In the genomic region with DNA sequence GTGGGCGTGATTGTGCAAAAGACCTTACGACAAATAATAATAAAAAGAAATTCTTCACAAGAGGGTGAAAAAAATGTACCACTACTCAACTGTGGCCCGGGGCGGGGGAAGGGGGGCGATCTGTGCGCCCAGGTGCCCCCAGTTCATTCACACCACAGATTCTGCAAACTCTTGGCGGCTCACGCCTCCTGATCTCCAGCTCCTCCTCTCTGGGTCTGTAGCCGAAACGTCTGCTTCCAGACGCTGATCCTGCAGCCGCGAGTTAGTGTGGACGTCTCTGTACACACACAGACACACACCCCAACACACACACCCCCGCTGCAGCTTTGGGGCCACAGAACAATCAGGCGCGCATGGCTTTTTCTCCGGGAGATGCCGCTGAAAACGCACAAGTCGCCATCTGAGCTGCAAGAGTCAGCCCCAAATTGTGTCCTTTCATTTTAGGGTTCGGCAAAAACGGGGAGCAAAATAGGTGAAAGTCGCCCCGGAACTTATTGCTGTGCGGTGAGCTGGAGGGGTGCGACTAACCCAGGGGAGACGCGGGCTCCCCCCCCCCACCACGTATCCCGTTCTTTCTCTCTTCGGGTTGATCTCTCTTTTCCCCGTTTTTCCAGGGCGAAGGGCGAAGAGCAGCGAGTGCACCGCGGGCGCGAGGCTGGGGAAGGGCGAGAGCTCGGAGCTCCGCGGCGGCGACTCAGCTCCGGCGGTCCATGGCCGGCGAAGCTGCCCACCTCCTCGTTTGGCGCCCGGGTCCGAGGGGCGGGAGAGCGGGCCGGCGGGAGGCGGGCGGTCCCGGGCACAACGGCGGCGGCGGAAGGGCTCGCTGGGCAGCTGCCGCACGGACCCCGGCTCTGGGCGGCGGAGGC, we compare ENCODE assay signal across 8 cellular contexts. TPM values are rescaled to one million over a fixed set of nuclear protein-coding genes. Genes with fewer than 3 reads are reported as not detected.
DNase-seq lines count a peak whose midpoint lies in the region; ATAC-seq, FAIRE-seq and TF ChIP-seq lines count a peak whose summit lies in the region.

No MANE protein-coding gene starts in this region.

- no peak overlapping the region; the same call in 1 of the 2 replicates for H4K8ac ChIP-seq in H1 (ENCODE audit: extremely low read depth, insufficient read depth, low read length)

- no peak for TF ChIP-seq CTCF in PC-9 (conservative IDR thresholded peaks at IDR 0.05)
- TF ChIP-seq CTCF in H1 (IDR thresholded peaks at IDR 0.05; ENCODE audit: control extremely low read depth in 1 of 3, insufficient read depth in 1 of 3, low read depth in 1 of 3, low read length in 3 of 3): no peak

- H3K4me1 ChIP-seq in PC-9 (replicated peaks; ENCODE audit: insufficient read depth) (peaks cover 22% of the 10 kb centered on the region), H1 (replicated peaks in 1 of 4; ENCODE audit: control insufficient read depth in 3 of 4, insufficient read depth in 4 of 4, low read length in 3 of 4) (peaks cover 6 to 31% (median 18%) of the 10 kb centered on the region in 4 experiments), mononuclear cell (ENCODE audit: insufficient read depth, low read length) (no peaks in the 10 kb centered on the region)

- no peak overlapping the region for H3K23ac ChIP-seq in H1 (ENCODE audit: insufficient read length)

- no peak overlapping the region for H3K14ac ChIP-seq in H1 (ENCODE audit: insufficient read length)

- peak overlapping the region; percentile 52 for H3K27ac Mint-ChIP-seq in T-helper 1 cell treated with Interleukin-12 subunit alpha and Interleukin-12 subunit beta and Interleukin-4 antibody, amounts not matched to agents 30 μg/mL and 1 μg/mL, for 36 hours

- no peak overlapping the region for H2BK120ac ChIP-seq in H1 (replicated peaks; ENCODE audit: low read depth, low read length)

- POLR2A ChIA-PET in PC-9 (lab: Charles Lee; ENCODE audit: unreplicated experiment): interaction anchor here (0.6 to 0.9 kb wide), 5 partner anchors 32 to 624 kb away, joined by 4 to 9 read pairs (median 7); no protein-coding TSS in a partner anchor
- POLR2A ChIA-PET in H1 (lab: Charles Lee; ENCODE audit: partially characterized antibody): interaction anchor here (0.9 kb wide), 1 partner anchor 237 kb away, joined by 3 read pairs; no protein-coding TSS in a partner anchor

- peaks cover 48% of the 10 kb centered on the region for H3K23me2 ChIP-seq in H1 (ENCODE audit: low read depth, low read length)

- H3K36me3 Mint-ChIP-seq in T-helper 1 cell treated with Interleukin-12 subunit alpha and Interleukin-12 subunit beta and Interleukin-4 antibody, amounts not matched to agents 30 μg/mL and 1 μg/mL, for 36 hours (ENCODE audit: low read depth): peaks cover 4% of the 10 kb centered on the region

- peak overlapping the region; percentile 36 for H4K5ac ChIP-seq in H1 (ENCODE audit: insufficient read length, low read depth, low read length)

- no peak overlapping the region; the same call in 1 of the 2 replicates for H2BK5ac ChIP-seq in H1 (ENCODE audit: low read depth, low read length)

- H3K79me2 ChIP-seq in PC-9 (ENCODE audit: low read depth) (peaks cover 46% of the 10 kb centered on the region), H1 (ENCODE audit: control insufficient read depth in 1 of 2, insufficient read depth in 2 of 2, low read length in 2 of 2) (no peaks in the 10 kb centered on the region)

- no peaks in the 10 kb centered on the region for H3K9me3 Mint-ChIP-seq in T-helper 1 cell treated with Interleukin-12 subunit alpha and Interleukin-12 subunit beta and Interleukin-4 antibody, amounts not matched to agents 30 μg/mL and 1 μg/mL, for 36 hours

- H3K4me3 Mint-ChIP-seq in T-helper 1 cell treated with Interleukin-12 subunit alpha and Interleukin-12 subunit beta and Interleukin-4 antibody, amounts not matched to agents 30 μg/mL and 1 μg/mL, for 36 hours: peak overlapping the region; percentile 76

- H3K9me2 ChIP-seq in PC-9 (ENCODE audit: insufficient read depth): no peaks in the 10 kb centered on the region

- no peak for FAIRE-seq in H1 (lab: Jason Lieb, UNC)

- no peak overlapping the region; the same call in 1 of the 2 replicates for H2BK15ac ChIP-seq in H1 (ENCODE audit: low read length)

- H3K4me1 Mint-ChIP-seq in T-helper 1 cell treated with Interleukin-12 subunit alpha and Interleukin-12 subunit beta and Interleukin-4 antibody, amounts not matched to agents 30 μg/mL and 1 μg/mL, for 36 hours (ENCODE audit: low read depth): peaks cover 15% of the 10 kb centered on the region

- H3K9ac ChIP-seq in H1 (replicated peaks in 1 of 4; ENCODE audit: extremely low read depth in 1 of 4, low read depth in 3 of 4, low read length in 3 of 4): no peak overlapping the region; a peak in 2 of 7 replicates

- H3K4me3 ChIP-seq in PC-9 (peak overlapping the region; percentile 58), H1 (ENCODE audit: extremely low read depth in 1 of 4, insufficient read depth in 2 of 4, low read depth in 3 of 4, low read length in 4 of 4) (peak overlapping the region; percentile 42 to 90 (median 70)), mononuclear cell (ENCODE audit: low read length) (peak overlapping the region; percentile 22)

- H3K36me3 ChIP-seq in PC-9 (ENCODE audit: low read depth) (no peaks in the 10 kb centered on the region), H1 (ENCODE audit: control insufficient read depth in 2 of 4, insufficient read depth in 4 of 4, low read length in 3 of 4) (no peaks in the 10 kb centered on the region)

- peaks cover 85% of the 10 kb centered on the region for H3K27me3 Mint-ChIP-seq in T-helper 1 cell treated with Interleukin-12 subunit alpha and Interleukin-12 subunit beta and Interleukin-4 antibody, amounts not matched to agents 30 μg/mL and 1 μg/mL, for 36 hours (ENCODE audit: low read depth)

- H2BK12ac ChIP-seq in H1 (ENCODE audit: low read depth, low read length): peak overlapping the region; percentile 71; the same call in 1 of the 2 replicates

- peaks cover 18% of the 10 kb centered on the region; the same call in 1 of the 2 replicates for H3F3A ChIP-seq in PC-9 (ENCODE audit: insufficient read depth, low read depth)

- DNase-seq in T-helper 1 cell (no peak), PC-9 (peak; percentile 35 to 63), H1 (ENCODE audit: low read depth in 1 of 2, low spot score in 2 of 2) (peak in 1 of 2 experiments; percentile 73), epidermal melanocyte (ENCODE audit: insufficient read length, low spot score) (no peak)
- DNase-seq in stimulated activated naive CD4-positive, alpha-beta T cell (lab: John Stamatoyannopoulos, UW): no peak

- peak overlapping the region; percentile 78 for H4K91ac ChIP-seq in H1 (replicated peaks; ENCODE audit: insufficient read length, low read length)

- CTCF ChIA-PET in PC-9 (lab: Charles Lee) (interaction anchor here (0.6 to 0.8 kb wide), 4 partner anchors 104 to 657 kb away, joined by 8 to 13 read pairs (median 10); no protein-coding TSS in a partner anchor), H1 (lab: Charles Lee; ENCODE audit: partially characterized antibody) (interaction anchor here (0.7 to 2.8 kb wide), 15 partner anchors 11 to 413 kb away, joined by 3 to 18 read pairs (median 3); no protein-coding TSS in a partner anchor)

- peak overlapping the region; percentile 88 for H3K18ac ChIP-seq in H1 (ENCODE audit: extremely low read depth, low read length)

- TSS peak; percentile 4 for BruUV-seq in PC-9 (replicated peaks; lab: Mats Ljungman, UMichigan)

- WGBS in H1 (ENCODE audit: extremely low coverage in 1 of 2, insufficient coverage in 1 of 2, insufficient read length in 1 of 2, insufficient replicate concordance in 2 of 2, low coverage in 1 of 2, low lambda C conversion rate in 2 of 2, missing lambda C conversion rate in 1 of 2), 2 experiments: 1% methylated on average over 34 of the region's 71 CpGs; no CpG with 5 or more reads in 1 of the 2 experiments

- H2AK5ac ChIP-seq in H1 (ENCODE audit: low read depth, low read length): no peak overlapping the region

- H3K27ac ChIP-seq in PC-9 (peak overlapping the region; percentile 73), H1 (ENCODE audit: low read depth, low read length) (no peak overlapping the region)

- H3K9me3 ChIP-seq in PC-9 (ENCODE audit: insufficient read depth, low read depth) (no peaks in the 10 kb centered on the region), H1 (ENCODE audit: insufficient read depth in 2 of 2, low read depth in 1 of 2, low read length in 1 of 2) (no peaks in the 10 kb centered on the region), mononuclear cell (ENCODE audit: low read depth, low read length) (no peaks in the 10 kb centered on the region)

- peak overlapping the region; percentile 72 for H3K4me2 ChIP-seq in PC-9
- H3K4me2 ChIP-seq in H1 (ENCODE audit: insufficient read depth in 1 of 2, low read depth in 2 of 2, low read length in 2 of 2): peak overlapping the region; percentile 99

- no peak overlapping the region for H3K4ac ChIP-seq in H1 (replicated peaks; ENCODE audit: insufficient read length, low read depth, low read length)

- no peak; a peak in 1 of 4 replicates for TF ChIP-seq RAD21 in H1 (IDR thresholded peaks at IDR 0.05 in 1 of 2, conservative IDR thresholded peaks at IDR 0.05 in 1 of 2; ENCODE audit: low read depth in 2 of 2, low read length in 2 of 2)

- no peak for ATAC-seq in GM18907 (IDR thresholded peaks at IDR 0.05; ENCODE audit: unreplicated experiment)

- TF ChIP-seq POLR2A in H1 (IDR thresholded peaks at IDR 0.05; ENCODE audit: control extremely low read depth in 1 of 2, low read depth in 2 of 2, low read length in 2 of 2): no peak

- no peak for TF ChIP-seq EP300 in H1 (IDR thresholded peaks at IDR 0.05; ENCODE audit: borderline replicate concordance in 1 of 2, low read depth in 2 of 2, low read length in 2 of 2)

- H4K20me1 ChIP-seq in PC-9 (ENCODE audit: insufficient read depth) (no peaks in the 10 kb centered on the region), H1 (replicated peaks in 1 of 2; ENCODE audit: control insufficient read depth in 1 of 2, insufficient read depth in 2 of 2, low read length in 2 of 2) (peaks cover 5 to 8% of the 10 kb centered on the region in 2 experiments)

- H3K27me3 ChIP-seq in PC-9 (ENCODE audit: insufficient read depth, low read depth) (no peaks in the 10 kb centered on the region), H1 (replicated peaks in 1 of 4; ENCODE audit: control insufficient read depth in 3 of 4, extremely low read depth in 1 of 4, insufficient read depth in 3 of 4, low read length in 3 of 4) (peaks cover 25 to 75% (median 67%) of the 10 kb centered on the region in 4 experiments), mononuclear cell (ENCODE audit: insufficient read depth, low read length) (peaks cover 84% of the 10 kb centered on the region)

- H2AFZ ChIP-seq in PC-9 (peak overlapping the region; percentile 72), H1 (ENCODE audit: low read length) (0 out of 2 replicates have a peak overlapping the region, but pooled peaks have one; percentile 46)

- no peak overlapping the region for H2BK20ac ChIP-seq in H1 (ENCODE audit: low read length)

- no peak overlapping the region for H3K56ac ChIP-seq in H1 (replicated peaks; ENCODE audit: insufficient read length, low read depth, low read length)

- no peaks in the 10 kb centered on the region for H3K79me1 ChIP-seq in H1 (ENCODE audit: low read depth, low read length)

- intact Hi-C loops in PC-9 (cut with micrococcal nuclease; ENCODE audit: unreplicated experiment): loop anchor here (1.0 to 10.0 kb wide), 10 partner anchors 17 to 635 kb away; no protein-coding TSS in a partner anchor

RNA-seq across cellular contexts. Expression of a gene that starts 0.5 kb away (rescaled TPM):
- 146 and 174 TPM in 2 replicates for total RNA-seq in PC-9 (2021)
- 3.3 and 5.6 TPM in 2 replicates for total RNA-seq in H1 (2021; fragmentation: NEBNext Ultra II Directional; extraction: Animal tissue kit (Norgen Biotek cat#: 25700))
- polyA plus RNA-seq in H1 (2011; rRNA removed): 3.9 and 4.2 TPM in 2 replicates
- 2.8 TPM for polyA plus RNA-seq in H1 (2011; cell fraction: cytosol; rRNA removed)
- 8.1 TPM for polyA plus RNA-seq in H1 (2011; cell fraction: nucleus; rRNA removed)
- 2.7 to 4.3 TPM (median 3.2 TPM) in 4 replicates for polyA plus RNA-seq in H1 (2012, experiment 1 of 2)
- polyA plus RNA-seq in H1 (2012, experiment 2 of 2): 0.49 TPM
- 2.2 TPM for polyA plus RNA-seq in H1 (2013, experiment 1 of 2)
- 2.2 TPM for polyA plus RNA-seq in H1 (2013, experiment 2 of 2)
- polyA minus RNA-seq in H1 (2011; rRNA and poly(A)+ RNA removed): 6.5 and 13.0 TPM in 2 replicates
- 10.1 TPM for polyA minus RNA-seq in H1 (2011; cell fraction: cytosol; rRNA and poly(A)+ RNA removed)
- polyA minus RNA-seq in H1 (2011; cell fraction: nucleus; rRNA and poly(A)+ RNA removed): 12.2 TPM
- 0.42 TPM for total RNA-seq in mononuclear cell

Comparison
In these comparisons a context has a peak if more than half of its experiments do, and no peak if none do; other contexts are left out.
1. DNase-seq: peak in PC-9 (2 of 2); none in T-helper 1 cell (0 of 5), epidermal melanocyte (single experiment) and stimulated activated naive CD4-positive, alpha-beta T cell (0 of 6).
2. RNA of a gene that starts 0.5 kb away (total RNA-seq): 146 to 174 TPM in PC-9; 3.3 to 5.6 TPM in H1 and 0.42 TPM in mononuclear cell (single experiment); every median in the first group is over 10 times any median in the second.
3. Peak in every context shown above with its lines, with median percentiles within 50 percentile points of each other: H3K4me3 ChIP-seq.